ENCODE assay signal across 7 cellular contexts in the genomic region with DNA sequence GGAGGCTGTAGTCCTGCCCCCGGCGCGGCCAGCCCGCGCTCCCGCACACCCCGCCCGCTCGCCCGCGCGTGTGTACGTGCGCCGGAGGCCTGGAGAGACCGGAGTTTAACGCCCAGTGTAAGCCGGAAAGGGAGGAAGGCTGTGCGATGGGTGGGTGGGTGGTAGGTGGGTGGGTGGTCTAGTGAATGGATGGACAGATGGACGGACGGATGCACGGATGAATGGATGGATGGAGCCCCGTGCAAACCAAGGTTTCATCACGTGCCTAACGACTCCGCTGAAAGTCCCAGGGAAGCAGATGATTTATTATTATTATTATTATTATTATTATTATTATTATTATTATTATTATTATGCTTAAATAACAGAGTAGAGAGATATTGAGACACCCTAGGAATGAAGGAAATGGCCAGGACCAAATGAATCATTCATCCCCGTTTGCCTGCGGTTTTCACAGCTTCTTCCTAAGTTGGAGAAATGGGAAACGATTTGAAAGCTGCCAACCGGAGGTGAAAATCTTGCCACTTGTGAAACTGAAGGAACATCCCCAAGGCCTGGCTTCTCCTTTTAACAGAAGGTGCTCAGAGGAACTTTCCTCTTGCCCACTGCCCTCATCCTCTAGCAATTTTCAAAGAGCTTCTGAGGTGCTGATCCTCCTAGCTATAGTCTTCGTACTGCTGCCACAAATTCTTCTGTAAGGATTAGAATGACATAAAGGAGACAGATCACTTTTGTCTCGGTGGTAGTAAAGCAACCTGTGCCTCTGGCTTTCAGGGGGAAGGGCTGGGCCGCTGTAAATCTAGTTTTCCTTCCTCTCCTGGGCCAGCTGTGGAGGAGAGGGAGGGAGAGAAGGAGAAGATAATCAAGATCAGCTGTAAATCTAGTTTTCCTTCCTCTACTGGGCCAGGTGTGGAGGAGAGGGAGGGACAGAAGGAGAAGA. TPM values are rescaled to one million over a fixed set of nuclear protein-coding genes. Genes with fewer than 3 reads are reported as not detected.
DNase-seq lines count a peak whose midpoint lies in the region; ATAC-seq and TF ChIP-seq lines count a peak whose summit lies in the region.

No MANE protein-coding gene starts in this region.

- peak overlapping the region; percentile 98 for H3K4me2 ChIP-seq in GM23338
- H3K4me2 ChIP-seq in skeletal muscle satellite cell (ENCODE audit: low read length): peak overlapping the region; percentile 79

- peak overlapping the region; percentile 74 for H3K4me3 Mint-ChIP-seq in GM23338

- TF ChIP-seq CTCF in GM23338 (conservative IDR thresholded peaks at IDR 0.05; ENCODE audit: low read depth in 2 of 2): no peak
- TF ChIP-seq CTCF in gastroesophageal sphincter (IDR thresholded peaks at IDR 0.05): no peak

- H3K9me3 ChIP-seq in gastroesophageal sphincter (no peaks in the 10 kb centered on the region), skeletal muscle satellite cell (replicated peaks; ENCODE audit: low read length) (no peaks in the 10 kb centered on the region)

- H2AFZ ChIP-seq in GM23338: peak overlapping the region; percentile 80; the same call in 1 of the 2 replicates

- no peaks in the 10 kb centered on the region for H3K9me3 Mint-ChIP-seq in GM23338

- peaks cover 3% of the 10 kb centered on the region; the same call in 2 of the 3 replicates for H3K4me1 Mint-ChIP-seq in GM23338

- no peaks in the 10 kb centered on the region for H3K79me2 ChIP-seq in GM23338 (replicated peaks; ENCODE audit: insufficient read depth)

- no peak for TF ChIP-seq EP300 in gastroesophageal sphincter (IDR thresholded peaks at IDR 0.05)

- H3K4me1 ChIP-seq in GM23338 (ENCODE audit: insufficient read depth): peaks cover 5% of the 10 kb centered on the region; the same call in 1 of the 2 replicates
- H3K4me1 ChIP-seq in gastroesophageal sphincter: peaks cover 0 to 17% (median 0%) of the 10 kb centered on the region in 3 donors
- H3K4me1 ChIP-seq in skeletal muscle satellite cell (ENCODE audit: control insufficient read depth, insufficient read depth, low read length): no peaks in the 10 kb centered on the region

- no peak overlapping the region for H3K27ac Mint-ChIP-seq in GM23338

- H3K4me3 ChIP-seq in GM23338: peak overlapping the region; percentile 85
- peak overlapping the region; percentile 13 to 56 for H3K4me3 ChIP-seq in gastroesophageal sphincter
- H3K4me3 ChIP-seq in skeletal muscle satellite cell (ENCODE audit: low read length): peak overlapping the region; percentile 91

- H3K36me3 Mint-ChIP-seq in GM23338 (ENCODE audit: low read depth): no peaks in the 10 kb centered on the region

- DNase-seq in GM23338 (ENCODE audit: low spot score): peak; percentile 18
- DNase-seq in SK-N-DZ (ENCODE audit: low spot score): peak; percentile 45
- DNase-seq in NCI-H2171 treated with DMSO at 0.1 percent for 48 hours (lab: John Stamatoyannopoulos, UW): no peak

- no peaks in the 10 kb centered on the region; the same call in 1 of the 2 replicates for H4K20me1 ChIP-seq in GM23338 (replicated peaks; ENCODE audit: insufficient read depth)

- H3K27me3 ChIP-seq in GM23338 (ENCODE audit: insufficient read depth): peaks cover 36% of the 10 kb centered on the region
- peaks cover 64% of the 10 kb centered on the region for H3K27me3 ChIP-seq in gastroesophageal sphincter
- H3K27me3 ChIP-seq in skeletal muscle satellite cell (ENCODE audit: control insufficient read depth, insufficient read depth, low read length): no peaks in the 10 kb centered on the region

- no peaks in the 10 kb centered on the region for H3K9me2 ChIP-seq in GM23338 (ENCODE audit: insufficient read depth)

- ATAC-seq in GM23338: no peak
- no peak for ATAC-seq in gastroesophageal sphincter
- no peak for ATAC-seq in GM18909 (IDR thresholded peaks at IDR 0.05; ENCODE audit: poor library complexity, unreplicated experiment)
- ATAC-seq in HG03097 (IDR thresholded peaks at IDR 0.05; ENCODE audit: low FRiP score, unreplicated experiment): no peak

- no peaks in the 10 kb centered on the region for H3K36me3 ChIP-seq in GM23338 (ENCODE audit: insufficient read depth)
- no peaks in the 10 kb centered on the region for H3K36me3 ChIP-seq in gastroesophageal sphincter
- H3K36me3 ChIP-seq in skeletal muscle satellite cell (ENCODE audit: insufficient read depth, low read length): no peaks in the 10 kb centered on the region

- H3K9ac ChIP-seq in skeletal muscle satellite cell (ENCODE audit: low read depth, low read length): peak overlapping the region; percentile 71

- 12 to 16% methylated on average over 12 to 16 of the region's 33 CpGs for WGBS in gastroesophageal sphincter (ENCODE audit: low coverage in 1 of 2), 2 donors

- no peak overlapping the region for H3K27ac ChIP-seq in GM23338 (ENCODE audit: low read depth)
- H3K27ac ChIP-seq in gastroesophageal sphincter: no peak overlapping the region

- peaks cover 9% of the 10 kb centered on the region for H3K27me3 Mint-ChIP-seq in GM23338 (ENCODE audit: insufficient read depth, low read depth, poor library complexity)

- TF ChIP-seq POLR2A in gastroesophageal sphincter (IDR thresholded peaks at IDR 0.05): no peak

- 0 out of 2 replicates have a peak, but pooled peaks cover 3% of the 10 kb centered on the region for H3F3A ChIP-seq in GM23338 (replicated peaks; ENCODE audit: low read depth)

TF ChIP-seq in GM23338, 12 proteins besides CTCF, POLR2A, EP300 and RAD21 (continues in another document):
- TF ChIP-seq ZNF331 (CRISPR knock-in tag; IDR thresholded peaks at IDR 0.05; ENCODE audit: low read depth): no peak
- no peak for TF ChIP-seq EZH2phosphoT487 (IDR thresholded peaks at IDR 0.05; ENCODE audit: unreplicated experiment)
- TF ChIP-seq, protein P1, sequence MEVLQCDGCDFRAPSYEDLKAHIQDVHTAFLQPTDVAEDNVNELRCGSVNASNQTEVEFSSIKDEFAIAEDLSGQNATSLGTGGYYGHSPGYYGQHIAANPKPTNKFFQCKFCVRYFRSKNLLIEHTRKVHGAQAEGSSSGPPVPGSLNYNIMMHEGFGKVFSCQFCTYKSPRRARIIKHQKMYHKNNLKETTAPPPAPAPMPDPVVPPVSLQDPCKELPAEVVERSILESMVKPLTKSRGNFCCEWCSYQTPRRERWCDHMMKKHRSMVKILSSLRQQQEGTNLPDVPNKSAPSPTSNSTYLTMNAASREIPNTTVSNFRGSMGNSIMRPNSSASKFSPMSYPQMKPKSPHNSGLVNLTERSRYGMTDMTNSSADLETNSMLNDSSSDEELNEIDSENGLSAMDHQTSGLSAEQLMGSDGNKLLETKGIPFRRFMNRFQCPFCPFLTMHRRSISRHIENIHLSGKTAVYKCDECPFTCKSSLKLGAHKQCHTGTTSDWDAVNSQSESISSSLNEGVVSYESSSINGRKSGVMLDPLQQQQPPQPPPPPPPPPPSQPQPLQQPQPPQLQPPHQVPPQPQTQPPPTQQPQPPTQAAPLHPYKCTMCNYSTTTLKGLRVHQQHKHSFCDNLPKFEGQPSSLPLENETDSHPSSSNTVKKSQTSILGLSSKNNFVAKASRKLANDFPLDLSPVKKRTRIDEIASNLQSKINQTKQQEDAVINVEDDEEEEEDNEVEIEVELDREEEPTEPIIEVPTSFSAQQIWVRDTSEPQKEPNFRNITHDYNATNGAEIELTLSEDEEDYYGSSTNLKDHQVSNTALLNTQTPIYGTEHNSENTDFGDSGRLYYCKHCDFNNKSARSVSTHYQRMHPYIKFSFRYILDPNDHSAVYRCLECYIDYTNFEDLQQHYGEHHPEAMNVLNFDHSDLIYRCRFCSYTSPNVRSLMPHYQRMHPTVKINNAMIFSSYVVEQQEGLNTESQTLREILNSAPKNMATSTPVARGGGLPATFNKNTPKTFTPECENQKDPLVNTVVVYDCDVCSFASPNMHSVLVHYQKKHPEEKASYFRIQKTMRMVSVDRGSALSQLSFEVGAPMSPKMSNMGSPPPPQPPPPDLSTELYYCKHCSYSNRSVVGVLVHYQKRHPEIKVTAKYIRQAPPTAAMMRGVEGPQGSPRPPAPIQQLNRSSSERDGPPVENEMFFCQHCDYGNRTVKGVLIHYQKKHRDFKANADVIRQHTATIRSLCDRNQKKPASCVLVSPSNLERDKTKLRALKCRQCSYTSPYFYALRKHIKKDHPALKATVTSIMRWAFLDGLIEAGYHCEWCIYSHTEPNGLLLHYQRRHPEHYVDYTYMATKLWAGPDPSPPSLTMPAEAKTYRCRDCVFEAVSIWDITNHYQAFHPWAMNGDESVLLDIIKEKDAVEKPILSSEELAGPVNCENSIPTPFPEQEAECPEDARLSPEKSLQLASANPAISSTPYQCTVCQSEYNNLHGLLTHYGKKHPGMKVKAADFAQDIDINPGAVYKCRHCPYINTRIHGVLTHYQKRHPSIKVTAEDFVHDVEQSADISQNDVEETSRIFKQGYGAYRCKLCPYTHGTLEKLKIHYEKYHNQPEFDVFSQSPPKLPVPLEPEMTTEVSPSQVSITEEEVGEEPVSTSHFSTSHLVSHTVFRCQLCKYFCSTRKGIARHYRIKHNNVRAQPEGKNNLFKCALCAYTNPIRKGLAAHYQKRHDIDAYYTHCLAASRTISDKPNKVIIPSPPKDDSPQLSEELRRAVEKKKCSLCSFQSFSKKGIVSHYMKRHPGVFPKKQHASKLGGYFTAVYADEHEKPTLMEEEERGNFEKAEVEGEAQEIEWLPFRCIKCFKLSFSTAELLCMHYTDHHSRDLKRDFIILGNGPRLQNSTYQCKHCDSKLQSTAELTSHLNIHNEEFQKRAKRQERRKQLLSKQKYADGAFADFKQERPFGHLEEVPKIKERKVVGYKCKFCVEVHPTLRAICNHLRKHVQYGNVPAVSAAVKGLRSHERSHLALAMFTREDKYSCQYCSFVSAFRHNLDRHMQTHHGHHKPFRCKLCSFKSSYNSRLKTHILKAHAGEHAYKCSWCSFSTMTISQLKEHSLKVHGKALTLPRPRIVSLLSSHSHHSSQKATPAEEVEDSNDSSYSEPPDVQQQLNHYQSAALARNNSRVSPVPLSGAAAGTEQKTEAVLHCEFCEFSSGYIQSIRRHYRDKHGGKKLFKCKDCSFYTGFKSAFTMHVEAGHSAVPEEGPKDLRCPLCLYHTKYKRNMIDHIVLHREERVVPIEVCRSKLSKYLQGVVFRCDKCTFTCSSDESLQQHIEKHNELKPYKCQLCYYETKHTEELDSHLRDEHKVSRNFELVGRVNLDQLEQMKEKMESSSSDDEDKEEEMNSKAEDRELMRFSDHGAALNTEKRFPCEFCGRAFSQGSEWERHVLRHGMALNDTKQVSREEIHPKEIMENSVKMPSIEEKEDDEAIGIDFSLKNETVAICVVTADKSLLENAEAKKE (CRISPR knock-in tag; IDR thresholded peaks at IDR 0.05): no peak
- TF ChIP-seq STAT1 (IDR thresholded peaks at IDR 0.05; ENCODE audit: unreplicated experiment): no peak
- no peak for TF ChIP-seq ZNF114 (CRISPR knock-in tag; IDR thresholded peaks at IDR 0.05)
- no peak for TF ChIP-seq JUNB (IDR thresholded peaks at IDR 0.05; ENCODE audit: unreplicated experiment)

RNA-seq across cellular contexts. Expression of a gene that starts 0.6 kb away (rescaled TPM):
- total RNA-seq in GM23338 (2014; rRNA removed; shearing (Covaris generic)): 0.43 and 2.2 TPM in 2 replicates
- 2.0 and 2.6 TPM in 2 replicates for polyA plus RNA-seq in GM23338 (2016; fragmentation: Nextera tagmentation; extraction: Ambion mirVana)
- 13.0 and 16.9 TPM in 2 replicates for polyA plus RNA-seq in SK-N-DZ (2014; cell fraction: cytosol; rRNA removed)
- 10.6 and 14.5 TPM in 2 replicates for polyA plus RNA-seq in SK-N-DZ (2014; cell fraction: nucleus; rRNA removed)
- total RNA-seq in gastroesophageal sphincter: under 1 TPM in 1 of 4 donors, not detected in 3; 0.27 TPM
- 1.0 and 1.7 TPM in 2 replicates for total RNA-seq in skeletal muscle satellite cell (2012; rRNA removed)

Comparison
In these comparisons a context has a peak if more than half of its experiments do, and no peak if none do; other contexts are left out.
1. H3K4me3 ChIP-seq: peak in every context shown above with its lines; median percentile 91 in skeletal muscle satellite cell; 85 in GM23338; 34 in gastroesophageal sphincter.